In the genomic region with DNA sequence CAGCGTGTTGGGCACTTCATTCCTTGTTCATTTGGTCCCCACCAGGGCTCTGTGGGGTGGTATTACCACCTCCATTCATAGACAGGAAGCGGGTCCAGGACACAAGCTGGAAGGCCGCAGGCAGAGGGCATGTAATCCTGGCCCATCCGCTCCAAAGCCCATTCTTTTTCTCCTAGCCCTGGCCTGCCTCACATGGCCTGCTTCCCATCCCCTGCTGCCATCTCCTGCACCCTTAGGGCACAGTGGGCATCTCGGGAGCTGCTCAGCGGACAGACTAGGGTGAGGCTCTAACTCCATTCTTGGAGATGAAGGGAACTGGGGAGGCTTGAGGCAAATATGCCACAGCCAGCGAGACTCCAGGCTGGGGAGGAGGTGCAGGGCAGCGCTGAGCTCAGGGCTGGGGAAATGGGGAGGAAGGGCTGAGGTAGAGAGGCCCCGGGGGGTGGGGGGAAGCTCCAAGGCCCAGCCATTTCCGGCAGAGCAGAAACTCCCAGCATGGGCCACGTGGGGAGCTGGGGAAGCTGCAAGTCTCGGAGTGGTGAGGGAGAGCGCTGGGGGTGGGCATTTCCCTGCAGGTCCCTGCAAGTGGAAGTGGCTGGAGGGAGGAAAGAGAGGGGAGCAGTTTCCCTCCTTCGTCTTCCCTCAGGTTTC, we compare ENCODE assay signal across 1 cellular context.
TF ChIP-seq lines count a peak whose summit lies in the region.

No MANE protein-coding gene starts in this region.

TF ChIP-seq in K562, 482 proteins besides CTCF, POLR2A, EP300 and RAD21 (continues in another document):
- TF ChIP-seq VEZF1 (CRISPR knock-in tag; IDR thresholded peaks at IDR 0.05) = peak; percentile 51; the same call in 1 of the 2 replicates
- no peak for TF ChIP-seq ZFP30 (CRISPR knock-in tag; IDR thresholded peaks at IDR 0.05; ENCODE audit: borderline replicate concordance)
- no peak for TF ChIP-seq SMARCE1 (IDR thresholded peaks at IDR 0.05)
- no peak for TF ChIP-seq SMARCB1 (IDR thresholded peaks at IDR 0.05; ENCODE audit: insufficient read length, low read depth)
- TF ChIP-seq, protein P1, sequence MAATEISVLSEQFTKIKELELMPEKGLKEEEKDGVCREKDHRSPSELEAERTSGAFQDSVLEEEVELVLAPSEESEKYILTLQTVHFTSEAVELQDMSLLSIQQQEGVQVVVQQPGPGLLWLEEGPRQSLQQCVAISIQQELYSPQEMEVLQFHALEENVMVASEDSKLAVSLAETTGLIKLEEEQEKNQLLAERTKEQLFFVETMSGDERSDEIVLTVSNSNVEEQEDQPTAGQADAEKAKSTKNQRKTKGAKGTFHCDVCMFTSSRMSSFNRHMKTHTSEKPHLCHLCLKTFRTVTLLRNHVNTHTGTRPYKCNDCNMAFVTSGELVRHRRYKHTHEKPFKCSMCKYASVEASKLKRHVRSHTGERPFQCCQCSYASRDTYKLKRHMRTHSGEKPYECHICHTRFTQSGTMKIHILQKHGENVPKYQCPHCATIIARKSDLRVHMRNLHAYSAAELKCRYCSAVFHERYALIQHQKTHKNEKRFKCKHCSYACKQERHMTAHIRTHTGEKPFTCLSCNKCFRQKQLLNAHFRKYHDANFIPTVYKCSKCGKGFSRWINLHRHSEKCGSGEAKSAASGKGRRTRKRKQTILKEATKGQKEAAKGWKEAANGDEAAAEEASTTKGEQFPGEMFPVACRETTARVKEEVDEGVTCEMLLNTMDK (IDR thresholded peaks at IDR 0.05; ENCODE audit: borderline replicate concordance, insufficient read depth, low read depth, low read length, poor library complexity, severe bottlenecking) = no peak
- peak; percentile 44; the same call in 1 of the 2 replicates for TF ChIP-seq ETV1 (tag; conservative IDR thresholded peaks at IDR 0.05; ENCODE audit: low read depth)
- no peak for TF ChIP-seq ZNF174 (CRISPR knock-in tag; IDR thresholded peaks at IDR 0.05)
- peak; percentile 61 for TF ChIP-seq L3MBTL2 (IDR thresholded peaks at IDR 0.05)
- no peak for TF ChIP-seq ASH1L (IDR thresholded peaks at IDR 0.05; ENCODE audit: borderline replicate concordance, low read depth, partially characterized antibody)
- no peak for TF ChIP-seq ZC3H11A (IDR thresholded peaks at IDR 0.05; ENCODE audit: low read depth, low read length)
- no peak for TF ChIP-seq MNT (conservative IDR thresholded peaks at IDR 0.05)
- no peak for TF ChIP-seq FOXJ3 (CRISPR knock-in tag; IDR thresholded peaks at IDR 0.05)
- no peak for TF ChIP-seq ZNF449 (CRISPR knock-in tag; IDR thresholded peaks at IDR 0.05)
- no peak for TF ChIP-seq KAT8 (IDR thresholded peaks at IDR 0.05; ENCODE audit: low read depth)
- TF ChIP-seq ZNF232 (CRISPR knock-in tag; IDR thresholded peaks at IDR 0.05) = no peak
- TF ChIP-seq CEBPB (tag; IDR thresholded peaks at IDR 0.05) = no peak
- TF ChIP-seq USF2 (CRISPR knock-in tag; IDR thresholded peaks at IDR 0.05) = peak; percentile 44
- TF ChIP-seq CXXC5 (CRISPR knock-in tag; IDR thresholded peaks at IDR 0.05) = no peak
- no peak for TF ChIP-seq TGIF2 (CRISPR knock-in tag; IDR thresholded peaks at IDR 0.05)
- TF ChIP-seq LEF1 (IDR thresholded peaks at IDR 0.05) = no peak
- no peak for TF ChIP-seq GATAD2B (IDR thresholded peaks at IDR 0.05; ENCODE audit: borderline replicate concordance)
- TF ChIP-seq GABPA (tag; conservative IDR thresholded peaks at IDR 0.05; ENCODE audit: low read depth) = peak; percentile 72
- TF ChIP-seq ZNF3 (CRISPR knock-in tag; IDR thresholded peaks at IDR 0.05) = no peak
- TF ChIP-seq, protein P2, sequence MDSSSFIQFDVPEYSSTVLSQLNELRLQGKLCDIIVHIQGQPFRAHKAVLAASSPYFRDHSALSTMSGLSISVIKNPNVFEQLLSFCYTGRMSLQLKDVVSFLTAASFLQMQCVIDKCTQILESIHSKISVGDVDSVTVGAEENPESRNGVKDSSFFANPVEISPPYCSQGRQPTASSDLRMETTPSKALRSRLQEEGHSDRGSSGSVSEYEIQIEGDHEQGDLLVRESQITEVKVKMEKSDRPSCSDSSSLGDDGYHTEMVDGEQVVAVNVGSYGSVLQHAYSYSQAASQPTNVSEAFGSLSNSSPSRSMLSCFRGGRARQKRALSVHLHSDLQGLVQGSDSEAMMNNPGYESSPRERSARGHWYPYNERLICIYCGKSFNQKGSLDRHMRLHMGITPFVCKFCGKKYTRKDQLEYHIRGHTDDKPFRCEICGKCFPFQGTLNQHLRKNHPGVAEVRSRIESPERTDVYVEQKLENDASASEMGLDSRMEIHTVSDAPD (CRISPR knock-in tag; IDR thresholded peaks at IDR 0.05) = no peak
- TF ChIP-seq KDM1A (IDR thresholded peaks at IDR 0.05) = no peak
- TF ChIP-seq FOXA1 (IDR thresholded peaks at IDR 0.05; ENCODE audit: borderline replicate concordance) = no peak
- TF ChIP-seq GATA2 (CRISPR knock-in tag; IDR thresholded peaks at IDR 0.05) = no peak
- no peak for TF ChIP-seq MTA3 (IDR thresholded peaks at IDR 0.05; ENCODE audit: borderline replicate concordance)
- TF ChIP-seq ZKSCAN3 (CRISPR knock-in tag; IDR thresholded peaks at IDR 0.05) = no peak
- no peak for TF ChIP-seq ZNF253 (CRISPR knock-in tag; conservative IDR thresholded peaks at IDR 0.05)
- peak; percentile 46; the same call in 1 of the 2 replicates for TF ChIP-seq MGA (IDR thresholded peaks at IDR 0.05)
- TF ChIP-seq SREBF2 (CRISPR knock-in tag; IDR thresholded peaks at IDR 0.05) = no peak
- no peak for TF ChIP-seq ZNF263 (CRISPR knock-in tag; IDR thresholded peaks at IDR 0.05; ENCODE audit: borderline replicate concordance)
- peak; percentile 35; the same call in 1 of the 2 replicates for TF ChIP-seq MYC (IDR thresholded peaks at IDR 0.05; ENCODE audit: low read depth, low read length)
- TF ChIP-seq MYC (CRISPR knock-in tag; IDR thresholded peaks at IDR 0.05; ENCODE audit: borderline replicate concordance, low read depth) = no peak
- no peak for TF ChIP-seq ZNF224 (CRISPR knock-in tag; IDR thresholded peaks at IDR 0.05)
- TF ChIP-seq RB1 (IDR thresholded peaks at IDR 0.05; ENCODE audit: low read depth) = no peak
